ENCODE assay signal across 18 cellular contexts in genomic region chr5:146805099-146805498, GRCh38.
DNase-seq lines count a peak whose midpoint lies in the region; ATAC-seq, FAIRE-seq and TF ChIP-seq lines count a peak whose summit lies in the region.
"Had no signal": no experiment of that assay in that cellular context is flagged by ENCODE, and none has a peak within 500 bp of the region (broad histone marks: within the 10 kb centered on the region; RNA-seq: fewer than 3 reads in every experiment).

No MANE protein-coding gene starts in this region.

- no TSS peak for BruUV-seq in Panc1 (replicated peaks; lab: Mats Ljungman, UMichigan)

- H3K4me1 ChIP-seq in SK-N-SH (ENCODE audit: control insufficient read depth in 1 of 2, insufficient read depth in 2 of 2, low read depth in 1 of 2, low read length in 1 of 2) (peaks cover 0 to 10% of the 10 kb centered on the region in 2 experiments; a peak in 2 of 4 replicates), Panc1 (ENCODE audit: control insufficient read depth, insufficient read depth, low read length) (no peaks in the 10 kb centered on the region; the same call in 1 of the 2 replicates), foreskin keratinocyte (no peaks in the 10 kb centered on the region)
- H3K4me1 ChIP-seq: gastroesophageal sphincter, psoas muscle had no signal

- no peaks in the 10 kb centered on the region for H4K20me1 ChIP-seq in SK-N-SH (ENCODE audit: insufficient read depth)

- H3F3A ChIP-seq in SK-N-SH (replicated peaks; ENCODE audit: insufficient read depth), result no peaks in the 10 kb centered on the region

- no peaks in the 10 kb centered on the region for H3K36me3 ChIP-seq in SK-N-SH (replicated peaks in 1 of 2; ENCODE audit: control insufficient read depth in 1 of 2, insufficient read depth in 2 of 2, low read length in 1 of 2)
- H3K36me3 ChIP-seq in Panc1 (ENCODE audit: control insufficient read depth, insufficient read depth, low read length), result no peaks in the 10 kb centered on the region
- H3K36me3 ChIP-seq: gastroesophageal sphincter, HAP-1 had no signal

- POLR2A ChIA-PET in SK-N-SH (lab: Yijun Ruan, JAX), result no interaction called here
- POLR2A ChIA-PET in Panc1 (lab: Charles Lee), result no interaction called here

- H2AFZ ChIP-seq in SK-N-SH (ENCODE audit: low read depth), result no peak overlapping the region

- no peaks in the 10 kb centered on the region for H3K9me2 ChIP-seq in SK-N-SH

- in situ Hi-C loops in Panc1 (cut with HindIII; ENCODE audit: low pct_unique_long_range_greater_than_20kb, low sequenced_read_pairs), result no loop called here

- no peaks in the 10 kb centered on the region for H3K27me3 ChIP-seq in SK-N-SH (ENCODE audit: insufficient read depth)
- 0 out of 2 replicates have a peak, but pooled peaks cover 3% of the 10 kb centered on the region for H3K27me3 ChIP-seq in Panc1 (ENCODE audit: control insufficient read depth, insufficient read depth, low read length)
- H3K27me3 ChIP-seq in foreskin keratinocyte, result peaks cover 2% of the 10 kb centered on the region

- DNase-seq in SK-N-SH (no peak), Panc1 (ENCODE audit: low read depth, low spot score) (peak; percentile 18), foreskin keratinocyte (peak; percentile 21 to 41), urothelium cell line (ENCODE audit: low spot score) (peak; percentile 50), dedifferentiated amniotic fluid mesenchymal stem cell (ENCODE audit: extremely low spot score) (no peak), NCI-H1048 (lab: John Stamatoyannopoulos, UW) (no peak)
- DNase-seq: activated gamma-delta T cell; nephron progenitor cell; psoas muscle; SIG-M5; stimulated activated CD4-positive, alpha-beta T cell treated with anti-CD3 and anti-CD28 coated beads, Interleukin-15, amount 100 ng/mL, for 24 hours had no signal

- TF ChIP-seq RAD21 in SK-N-SH (IDR thresholded peaks at IDR 0.05; ENCODE audit: low read length), result no peak

- ATAC-seq in SK-N-SH treated with all-trans-retinoic acid at 6 μM for 48 hours (no peak), Panc1 (0 out of 2 replicates have a peak, but pooled peaks have one; percentile 62), foreskin keratinocyte (peak; percentile 62), HG03439 (IDR thresholded peaks at IDR 0.05; ENCODE audit: unreplicated experiment) (no peak)
- ATAC-seq: gastroesophageal sphincter, psoas muscle had no signal

- H3K9ac ChIP-seq in SK-N-SH, result no peak overlapping the region

- intact Hi-C loops in Panc1 (cut with micrococcal nuclease; ENCODE audit: unreplicated experiment), result no loop called here

- no peak overlapping the region for H3K4me3 ChIP-seq in SK-N-SH (ENCODE audit: low read depth in 2 of 2, low read length in 1 of 2)
- H3K4me3 ChIP-seq in Panc1 (ENCODE audit: low read depth in 2 of 2, low read length in 2 of 2), result no peak overlapping the region
- H3K4me3 ChIP-seq: gastroesophageal sphincter, HAP-1, lung, psoas muscle had no signal

- CTCF ChIA-PET in SK-N-SH (lab: Yijun Ruan, JAX), result no interaction called here
- CTCF ChIA-PET in Panc1 (lab: Charles Lee), result no interaction called here

- FAIRE-seq in urothelium cell line (lab: Jason Lieb, UNC), result no peak
- FAIRE-seq: G401.6, GM12891 had no signal

- no peak for TF ChIP-seq EP300 in SK-N-SH (IDR thresholded peaks at IDR 0.05; ENCODE audit: borderline replicate concordance in 1 of 2, low read depth in 1 of 2, low read length in 1 of 2)

- H3K9me3 ChIP-seq in SK-N-SH (no peaks in the 10 kb centered on the region), Panc1 (ENCODE audit: control insufficient read depth, insufficient read depth, low read depth, low read length) (no peaks in the 10 kb centered on the region)
- H3K9me3 ChIP-seq: gastroesophageal sphincter, HAP-1, psoas muscle had no signal

- H3K79me2 ChIP-seq in SK-N-SH (ENCODE audit: insufficient read depth), result no peaks in the 10 kb centered on the region

- TF ChIP-seq CTCF in SK-N-SH (IDR thresholded peaks at IDR 0.05) (no peak), Panc1 (IDR thresholded peaks at IDR 0.05) (no peak), foreskin keratinocyte (conservative IDR thresholded peaks at IDR 0.05) (no peak)

- no peak overlapping the region for H3K27ac ChIP-seq in SK-N-SH (ENCODE audit: low read depth in 2 of 2, low read length in 1 of 2)
- H3K27ac ChIP-seq in Panc1 (ENCODE audit: low read length), result no peak overlapping the region
- no peak overlapping the region for H3K27ac ChIP-seq in foreskin keratinocyte
- H3K27ac ChIP-seq: gastroesophageal sphincter, psoas muscle had no signal

- 50% methylated on average over 1 of the region's 1 CpG for WGBS in SK-N-SH (ENCODE audit: low lambda C conversion rate)

- H3K4me2 ChIP-seq in SK-N-SH, result no peak overlapping the region

TF ChIP-seq in SK-N-SH, 30 proteins besides CTCF, POLR2A, EP300 and RAD21:
- TF ChIP-seq NFIC (IDR thresholded peaks at IDR 0.05; ENCODE audit: borderline replicate concordance), result peak; percentile 37; the same call in 1 of the 2 replicates
- TF ChIP-seq MEF2A (IDR thresholded peaks at IDR 0.05; ENCODE audit: borderline replicate concordance, low read depth), result no peak
- TF ChIP-seq TCF12 (IDR thresholded peaks at IDR 0.05), result peak; percentile 44
- peak; percentile 21; the same call in 1 of the 2 replicates for TF ChIP-seq FOSL2 (IDR thresholded peaks at IDR 0.05; ENCODE audit: borderline replicate concordance, low read depth)

TF ChIP-seq in SK-N-SH treated with all-trans-retinoic acid at 6 μM for 48 hours, 23 proteins besides CTCF, POLR2A, EP300 and RAD21 (continues in another document):
- no peak for TF ChIP-seq BACH2 (CRISPR knock-in tag; IDR thresholded peaks at IDR 0.05; ENCODE audit: borderline replicate concordance)
- TF ChIP-seq ZNF8 (CRISPR knock-in tag; IDR thresholded peaks at IDR 0.05), result no peak
- no peak for TF ChIP-seq TOX (CRISPR knock-in tag; IDR thresholded peaks at IDR 0.05; ENCODE audit: borderline replicate concordance)
- no peak for TF ChIP-seq ZFP30 (CRISPR knock-in tag; IDR thresholded peaks at IDR 0.05)
- TF ChIP-seq ARNTL (CRISPR knock-in tag; IDR thresholded peaks at IDR 0.05; ENCODE audit: borderline replicate concordance, low read depth), result no peak
- no peak for TF ChIP-seq OSR1 (CRISPR knock-in tag; IDR thresholded peaks at IDR 0.05)
- TF ChIP-seq ZFP3 (CRISPR knock-in tag; IDR thresholded peaks at IDR 0.05), result no peak
- TF ChIP-seq CREB5 (CRISPR knock-in tag; IDR thresholded peaks at IDR 0.05; ENCODE audit: low read depth), result no peak
- no peak for TF ChIP-seq TSHZ2 (CRISPR knock-in tag; IDR thresholded peaks at IDR 0.05)
- TF ChIP-seq CSDC2 (CRISPR knock-in tag; IDR thresholded peaks at IDR 0.05), result no peak
- no peak for TF ChIP-seq TCF4 (CRISPR knock-in tag; IDR thresholded peaks at IDR 0.05; ENCODE audit: borderline replicate concordance)
- TF ChIP-seq, protein P1, sequence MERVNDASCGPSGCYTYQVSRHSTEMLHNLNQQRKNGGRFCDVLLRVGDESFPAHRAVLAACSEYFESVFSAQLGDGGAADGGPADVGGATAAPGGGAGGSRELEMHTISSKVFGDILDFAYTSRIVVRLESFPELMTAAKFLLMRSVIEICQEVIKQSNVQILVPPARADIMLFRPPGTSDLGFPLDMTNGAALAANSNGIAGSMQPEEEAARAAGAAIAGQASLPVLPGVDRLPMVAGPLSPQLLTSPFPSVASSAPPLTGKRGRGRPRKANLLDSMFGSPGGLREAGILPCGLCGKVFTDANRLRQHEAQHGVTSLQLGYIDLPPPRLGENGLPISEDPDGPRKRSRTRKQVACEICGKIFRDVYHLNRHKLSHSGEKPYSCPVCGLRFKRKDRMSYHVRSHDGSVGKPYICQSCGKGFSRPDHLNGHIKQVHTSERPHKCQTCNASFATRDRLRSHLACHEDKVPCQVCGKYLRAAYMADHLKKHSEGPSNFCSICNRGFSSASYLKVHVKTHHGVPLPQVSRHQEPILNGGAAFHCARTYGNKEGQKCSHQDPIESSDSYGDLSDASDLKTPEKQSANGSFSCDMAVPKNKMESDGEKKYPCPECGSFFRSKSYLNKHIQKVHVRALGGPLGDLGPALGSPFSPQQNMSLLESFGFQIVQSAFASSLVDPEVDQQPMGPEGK (CRISPR knock-in tag; IDR thresholded peaks at IDR 0.05; ENCODE audit: borderline replicate concordance), result no peak
- no peak for TF ChIP-seq GLIS3 (CRISPR knock-in tag; IDR thresholded peaks at IDR 0.05)
- no peak for TF ChIP-seq ISL1 (CRISPR knock-in tag; IDR thresholded peaks at IDR 0.05)

Comparison
In these comparisons a context has a peak if more than half of its experiments do, and no peak if none do; other contexts are left out.
1. DNase-seq: peak in Panc1 (single experiment), foreskin keratinocyte (2 of 2) and urothelium cell line (single experiment); none in SK-N-SH (single experiment), dedifferentiated amniotic fluid mesenchymal stem cell (single experiment) and NCI-H1048 (single experiment).
2. ATAC-seq: peak in Panc1 (single experiment) and foreskin keratinocyte (single experiment); none in SK-N-SH treated with all-trans-retinoic acid at 6 μM for 48 hours (single experiment) and HG03439 (single experiment).